Comparison of ENCODE assay signal across 1 cellular context in the genomic region with DNA sequence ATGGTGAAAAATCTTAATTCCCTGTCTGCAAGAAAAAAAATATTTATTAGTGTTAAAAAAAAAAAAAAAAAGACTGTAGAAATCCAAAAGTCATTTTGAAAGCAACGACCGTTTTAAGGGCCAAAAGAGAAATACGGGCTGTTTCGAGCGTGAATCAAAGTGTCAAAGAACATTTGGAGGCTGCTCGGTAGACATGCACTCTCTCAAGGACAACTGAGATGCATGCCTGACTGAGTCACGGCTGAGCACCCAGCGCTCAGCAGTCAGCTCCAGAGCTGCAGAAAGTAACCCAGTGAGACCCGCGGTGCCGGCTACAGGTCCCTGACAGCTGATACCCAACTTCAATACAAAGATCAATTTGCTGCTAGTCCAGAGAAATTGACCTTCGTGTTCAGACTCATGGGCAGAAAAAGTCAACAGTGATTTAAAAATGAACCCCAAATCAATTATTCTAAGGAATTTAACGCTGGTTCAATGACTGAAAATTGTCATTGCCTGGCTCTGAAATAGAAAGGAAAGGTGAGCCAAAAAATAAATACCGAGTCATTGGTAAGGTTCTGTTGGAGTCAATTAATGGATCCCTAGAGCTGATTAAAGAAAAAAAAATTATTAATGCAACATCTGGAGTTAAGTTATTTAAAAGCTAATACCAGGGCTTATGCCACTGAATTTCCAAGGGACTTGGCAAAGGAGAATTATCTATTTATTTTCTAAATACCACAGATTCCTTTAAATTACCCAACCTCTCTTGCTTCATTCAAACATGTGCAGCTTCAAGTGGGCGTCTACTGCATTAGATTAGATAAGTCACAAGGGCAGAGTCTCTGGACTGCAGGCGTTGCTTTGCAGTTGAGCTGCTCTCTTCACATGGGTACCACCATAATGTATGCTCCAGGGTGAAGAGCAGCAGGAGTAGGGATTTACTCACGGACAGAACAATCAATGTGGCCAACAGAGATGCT.
TF ChIP-seq lines count a peak whose summit lies in the region.

No MANE protein-coding gene starts in this region.

TF ChIP-seq in liver, 16 proteins besides CTCF, POLR2A, EP300 and RAD21 (continued from another document):
- TF ChIP-seq MAX (IDR thresholded peaks at IDR 0.05) (peak; percentile 73), FOXA1 (IDR thresholded peaks at IDR 0.05) (no peak), JUND (IDR thresholded peaks at IDR 0.05) (peak in 1 of 2 donors; percentile 61), EGR1 (IDR thresholded peaks at IDR 0.05; ENCODE audit: low read depth in 2 of 2) (peak; percentile 61 to 86), NR2F2 (IDR thresholded peaks at IDR 0.05) (no peak)
- TF ChIP-seq, protein P1, sequence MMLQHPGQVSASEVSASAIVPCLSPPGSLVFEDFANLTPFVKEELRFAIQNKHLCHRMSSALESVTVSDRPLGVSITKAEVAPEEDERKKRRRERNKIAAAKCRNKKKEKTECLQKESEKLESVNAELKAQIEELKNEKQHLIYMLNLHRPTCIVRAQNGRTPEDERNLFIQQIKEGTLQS (IDR thresholded peaks at IDR 0.05) = peak; percentile 12
TF ChIP-seq in liver: peak in this region for 8.
